ENCODE assay signal across 31 cellular contexts in the genomic region with DNA sequence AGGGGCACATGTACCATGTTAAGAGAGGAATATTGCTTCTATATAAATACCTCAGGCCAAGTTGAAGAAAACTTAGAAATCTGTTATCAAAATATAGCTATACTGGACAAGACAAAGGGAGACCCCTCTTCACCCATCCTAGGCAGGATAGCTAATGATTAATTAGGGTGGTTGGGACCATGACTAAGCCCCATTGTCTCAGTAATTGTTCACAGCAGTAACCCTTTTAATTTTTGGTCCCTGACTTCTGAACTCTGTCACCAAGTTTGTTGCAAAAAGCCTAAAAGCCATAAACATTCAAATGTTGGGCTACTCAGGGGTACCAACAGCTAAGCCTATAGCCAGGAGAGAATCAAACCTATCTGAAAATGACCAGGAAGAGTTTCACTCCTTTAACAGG.
"Had no signal": no experiment of that assay in that cellular context is flagged by ENCODE, and none has a peak within 500 bp of the region (broad histone marks: within the 10 kb centered on the region; RNA-seq: fewer than 3 reads in every experiment).

No MANE protein-coding gene starts in this region.

- H3K27ac Mint-ChIP-seq: naive B cell; natural killer cell; nephron; neural progenitor cell; progenitor cell of endocrine pancreas; stimulated activated naive CD8-positive, alpha-beta T cell treated with anti-CD3 and anti-CD28 coated beads, Interleukin-15, Interleukin-2, amounts not matched to agents 100 ng/mL and 50 ng/mL, for 24 hours had no signal

- FAIRE-seq: urothelium cell line had no signal

- H3K4me3 ChIP-seq: neural progenitor cell, ovary, psoas muscle, skin epidermis, smooth muscle cell, spleen, stomach, thoracic aorta, thyroid gland, tibial nerve, upper lobe of left lung, vagina had no signal

- H3K9me3 ChIP-seq: ovary, psoas muscle, spleen, stomach, thoracic aorta, thyroid gland, tibial nerve, upper lobe of left lung, vagina had no signal

- H2AFZ ChIP-seq: neural progenitor cell, parathyroid adenoma had no signal

- H3K36me3 Mint-ChIP-seq: naive B cell; natural killer cell; neural progenitor cell; stimulated activated naive B cell treated with anti-CD40 and anti-IgM and Interleukin-4, amounts not matched to agents 10 μg/mL and 1 μg/mL and 100 μg/mL, for 72 hours had no signal

- H3K4me1 Mint-ChIP-seq: nephron had no signal

- H3K9ac ChIP-seq: neural progenitor cell, parathyroid adenoma had no signal

- H3K4me3 Mint-ChIP-seq: natural killer cell; nephron; neural progenitor cell; stimulated activated naive B cell treated with anti-CD40 and anti-IgM and Interleukin-4, amounts not matched to agents 10 μg/mL and 1 μg/mL and 100 μg/mL, for 72 hours; stimulated activated naive CD8-positive, alpha-beta T cell treated with anti-CD3 and anti-CD28 coated beads, Interleukin-15, Interleukin-2, amounts not matched to agents 100 ng/mL and 50 ng/mL, for 24 hours had no signal

- ATAC-seq: natural killer cell; psoas muscle; right cardiac atrium; sciatic nerve; stimulated activated naive B cell treated with anti-CD40 and anti-IgM and Interleukin-4, amounts not matched to agents 10 μg/mL and 1 μg/mL and 100 μg/mL, for 72 hours had no signal

- H3K36me3 ChIP-seq: neural progenitor cell, ovary, spleen, stomach, thoracic aorta, thyroid gland, tibial nerve, upper lobe of left lung, vagina had no signal

- H3K27ac ChIP-seq: neural progenitor cell, ovary, parathyroid adenoma, psoas muscle, skin epidermis, spleen, stomach, thoracic aorta, thyroid gland, tibial nerve, upper lobe of left lung, vagina had no signal

- DNase-seq: naive B cell; natural killer cell; occipital lobe; ovary; posterior cingulate gyrus; psoas muscle; right cardiac atrium; spleen; stimulated activated CD4-positive, alpha-beta T cell treated with anti-CD3 and anti-CD28 coated beads, Interleukin-12 subunit alpha, Interleukin-12 subunit beta, amount 100 ng/mL, for 4 hours; stimulated activated CD4-positive, alpha-beta T cell treated with anti-CD3 and anti-CD28 coated beads, Interleukin-1b, Interleukin-23, amount 100 ng/mL, for 48 hours; stimulated activated CD4-positive, alpha-beta T cell treated with anti-CD3 and anti-CD28 coated beads, Interleukin-4, amount 100 ng/mL, for 1 hour; stimulated activated CD4-positive, alpha-beta T cell treated with anti-CD3 and anti-CD28 coated beads, Interleukin-4, amount 100 ng/mL, for 4 hours; stimulated activated CD8-positive, alpha-beta memory T cell treated with anti-CD3 and anti-CD28 coated beads, Interleukin-4, amount 100 ng/mL, for 48 hours; stimulated activated naive B cell treated with anti-CD40 and anti-IgM and Interleukin-4, amounts not matched to agents 10 μg/mL and 1 μg/mL and 100 μg/mL, for 72 hours; stimulated activated naive CD4-positive, alpha-beta T cell treated with Interleukin-2 at 50 U/mL for 16 hours; stomach; thyroid gland; trophoblast cell; upper lobe of left lung had no signal

- H3K4me1 ChIP-seq: neural progenitor cell, psoas muscle, thyroid gland, vagina had no signal

- H3K9me3 Mint-ChIP-seq: naive B cell; natural killer cell; nephron; neural progenitor cell; stimulated activated naive B cell treated with anti-CD40 and anti-IgM and Interleukin-4, amounts not matched to agents 10 μg/mL and 1 μg/mL and 100 μg/mL, for 72 hours; stimulated activated naive CD8-positive, alpha-beta T cell treated with anti-CD3 and anti-CD28 coated beads, Interleukin-15, Interleukin-2, amounts not matched to agents 100 ng/mL and 50 ng/mL, for 24 hours had no signal

- H3K4me2 ChIP-seq: neural progenitor cell, smooth muscle cell had no signal

- H3K27me3 Mint-ChIP-seq: stimulated activated naive CD8-positive, alpha-beta T cell treated with anti-CD3 and anti-CD28 coated beads, Interleukin-15, Interleukin-2, amounts not matched to agents 100 ng/mL and 50 ng/mL, for 24 hours had no signal

- H3K79me2 ChIP-seq: parathyroid adenoma had no signal

- H3K27me3 ChIP-seq: neural progenitor cell, ovary, upper lobe of left lung, vagina had no signal
